Comparison of ENCODE assay signal across 15 cellular contexts in the genomic region with DNA sequence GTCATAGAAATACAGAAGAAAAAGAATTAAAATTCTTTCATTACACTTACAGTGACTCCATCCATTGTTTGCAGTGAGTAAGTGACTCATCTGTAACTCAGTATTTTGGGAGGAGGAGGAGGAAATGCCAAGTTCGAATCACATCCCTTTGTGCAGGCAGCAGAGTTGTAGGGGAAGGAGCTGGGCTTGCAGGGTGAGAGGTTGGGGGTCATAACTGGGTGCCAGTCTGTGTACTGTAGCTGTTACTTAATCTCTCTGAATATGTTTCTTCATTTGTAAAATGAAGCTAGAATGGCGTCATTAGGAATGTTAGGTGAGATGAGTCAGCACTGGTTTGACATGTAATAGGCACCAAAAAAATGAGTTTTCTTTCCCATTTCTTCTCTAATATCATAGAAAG.
A peak's percentile ranks its signal among the peaks of the same experiment; 100 is the strongest.
DNase-seq lines count a peak whose midpoint lies in the region; ATAC-seq and TF ChIP-seq lines count a peak whose summit lies in the region.
"Had no signal": no experiment of that assay in that cellular context is flagged by ENCODE, and none has a peak within 500 bp of the region (broad histone marks: within the 10 kb centered on the region; RNA-seq: fewer than 3 reads in every experiment).

No MANE protein-coding gene starts in this region.

- no peaks in the 10 kb centered on the region for H3K4me1 ChIP-seq in mucosa of descending colon (ENCODE audit: low read depth)
- H3K4me1 ChIP-seq: Caco-2, tibial artery had no signal

- intact Hi-C loops in mucosa of descending colon (cut with DNase I, micrococcal nuclease) = no loop called here

- peak; percentile 54 for ATAC-seq in mucosa of descending colon
- no peak for ATAC-seq in GM19395 (IDR thresholded peaks at IDR 0.05; ENCODE audit: unreplicated experiment)
- ATAC-seq: activated CD8-positive, alpha-beta T cell treated with anti-CD3 and anti-CD28 coated beads for 36 hours; T-cell had no signal

- no peak overlapping the region for H3K4me3 ChIP-seq in mucosa of descending colon
- H3K4me3 ChIP-seq: tibial artery had no signal

- DNase-seq in Daoy (ENCODE audit: low read depth) (peak; percentile 62), NCI-H69 (lab: John Stamatoyannopoulos, UW) (peak; percentile 25), dermis microvascular lymphatic vessel endothelial cell (ENCODE audit: low read depth in 2 of 2) (peak; percentile 29 to 88), mucosa of descending colon (no peak), NCI-H1694 (lab: John Stamatoyannopoulos, UW) (no peak)
- DNase-seq in NK-92 treated with Interleukin-12 subunit alpha and Interleukin-12 subunit beta, amount 100 ng/mL, for 24 hours (lab: John Stamatoyannopoulos, UW) = no peak
- no peak for DNase-seq in stimulated activated CD8-positive, alpha-beta memory T cell treated with anti-CD3 and anti-CD28 coated beads, Interleukin-4, amount 100 ng/mL, for 48 hours
- DNase-seq: activated CD8-positive, alpha-beta T cell treated with anti-CD3 and anti-CD28 coated beads for 36 hours; Caco-2; erythroblast; NCI-H1092; NCI-H774; T-cell; tibial artery had no signal

- no peak for TF ChIP-seq CTCF in mucosa of descending colon (IDR thresholded peaks at IDR 0.05)

- H3K9me3 ChIP-seq in mucosa of descending colon = no peaks in the 10 kb centered on the region
- H3K9me3 ChIP-seq: Caco-2 had no signal

- H3K36me3 ChIP-seq in mucosa of descending colon (ENCODE audit: low read depth) = no peaks in the 10 kb centered on the region
- H3K36me3 ChIP-seq: tibial artery had no signal

Comparison
In these comparisons a context has a peak if more than half of its experiments do, and no peak if none do; other contexts are left out.
1. DNase-seq: peak in Daoy (single experiment), NCI-H69 (single experiment) and dermis microvascular lymphatic vessel endothelial cell (2 of 2); none in mucosa of descending colon (0 of 3), NK-92 treated with Interleukin-12 subunit alpha and Interleukin-12 subunit beta, amount 100 ng/mL, for 24 hours (single experiment), stimulated activated CD8-positive, alpha-beta memory T cell treated with anti-CD3 and anti-CD28 coated beads, Interleukin-4, amount 100 ng/mL, for 48 hours (single experiment) and NCI-H1694 (single experiment).